ENCODE assay signal across 1 cellular context in genomic region chr1:41806472-41807155, GRCh38.
TF ChIP-seq lines count a peak whose summit lies in the region.

No MANE protein-coding gene starts in this region.

TF ChIP-seq in WTC11, 78 proteins besides CTCF, POLR2A, EP300 and RAD21 (continued from another document):
- TF ChIP-seq, protein P1, sequence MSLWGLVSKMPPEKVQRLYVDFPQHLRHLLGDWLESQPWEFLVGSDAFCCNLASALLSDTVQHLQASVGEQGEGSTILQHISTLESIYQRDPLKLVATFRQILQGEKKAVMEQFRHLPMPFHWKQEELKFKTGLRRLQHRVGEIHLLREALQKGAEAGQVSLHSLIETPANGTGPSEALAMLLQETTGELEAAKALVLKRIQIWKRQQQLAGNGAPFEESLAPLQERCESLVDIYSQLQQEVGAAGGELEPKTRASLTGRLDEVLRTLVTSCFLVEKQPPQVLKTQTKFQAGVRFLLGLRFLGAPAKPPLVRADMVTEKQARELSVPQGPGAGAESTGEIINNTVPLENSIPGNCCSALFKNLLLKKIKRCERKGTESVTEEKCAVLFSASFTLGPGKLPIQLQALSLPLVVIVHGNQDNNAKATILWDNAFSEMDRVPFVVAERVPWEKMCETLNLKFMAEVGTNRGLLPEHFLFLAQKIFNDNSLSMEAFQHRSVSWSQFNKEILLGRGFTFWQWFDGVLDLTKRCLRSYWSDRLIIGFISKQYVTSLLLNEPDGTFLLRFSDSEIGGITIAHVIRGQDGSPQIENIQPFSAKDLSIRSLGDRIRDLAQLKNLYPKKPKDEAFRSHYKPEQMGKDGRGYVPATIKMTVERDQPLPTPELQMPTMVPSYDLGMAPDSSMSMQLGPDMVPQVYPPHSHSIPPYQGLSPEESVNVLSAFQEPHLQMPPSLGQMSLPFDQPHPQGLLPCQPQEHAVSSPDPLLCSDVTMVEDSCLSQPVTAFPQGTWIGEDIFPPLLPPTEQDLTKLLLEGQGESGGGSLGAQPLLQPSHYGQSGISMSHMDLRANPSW (CRISPR knock-in tag; conservative IDR thresholded peaks at IDR 0.05; ENCODE audit: low read depth), result no peak
